1 cellular context compared by ENCODE assay signal in genomic region chr13:112448621-112449544, GRCh38.
TF ChIP-seq lines count a peak whose summit lies in the region.

No MANE protein-coding gene starts in this region.

TF ChIP-seq in H1, 55 proteins besides CTCF, POLR2A, EP300 and RAD21 (continued from another document):
- TF ChIP-seq HDAC2 (IDR thresholded peaks at IDR 0.05; ENCODE audit: borderline replicate concordance in 1 of 2, low read depth in 2 of 2, low read length in 2 of 2) (no peak), RFX5 (IDR thresholded peaks at IDR 0.05; ENCODE audit: borderline replicate concordance, low read depth, low read length) (no peak), TCF12 (IDR thresholded peaks at IDR 0.05; ENCODE audit: low read depth, low read length) (no peak), YY1 (IDR thresholded peaks at IDR 0.05; ENCODE audit: low read depth, low read length) (no peak), POLR2AphosphoS5 (IDR thresholded peaks at IDR 0.05; ENCODE audit: low read depth, low read length) (no peak), TAF1 (IDR thresholded peaks at IDR 0.05; ENCODE audit: low read depth, low read length) (no peak), SP4 (IDR thresholded peaks at IDR 0.05; ENCODE audit: low read length) (no peak), PHF8 (conservative IDR thresholded peaks at IDR 0.05; ENCODE audit: low read depth, low read length) (no peak), EGR1 (IDR thresholded peaks at IDR 0.05; ENCODE audit: borderline replicate concordance, low read depth, low read length) (no peak), KDM5A (IDR thresholded peaks at IDR 0.05; ENCODE audit: low read length) (no peak), TAF7 (optimal IDR thresholded peaks at IDR 0.05; ENCODE audit: borderline replicate concordance, low read depth, low read length) (no peak), RNF2 (IDR thresholded peaks at IDR 0.05; ENCODE audit: borderline replicate concordance, low read depth, low read length, missing control alignments, poor library complexity, severe bottlenecking) (no peak)
TF ChIP-seq in H1: peak in this region for 0.
